ENCODE assay signal across 12 cellular contexts in the genomic region with DNA sequence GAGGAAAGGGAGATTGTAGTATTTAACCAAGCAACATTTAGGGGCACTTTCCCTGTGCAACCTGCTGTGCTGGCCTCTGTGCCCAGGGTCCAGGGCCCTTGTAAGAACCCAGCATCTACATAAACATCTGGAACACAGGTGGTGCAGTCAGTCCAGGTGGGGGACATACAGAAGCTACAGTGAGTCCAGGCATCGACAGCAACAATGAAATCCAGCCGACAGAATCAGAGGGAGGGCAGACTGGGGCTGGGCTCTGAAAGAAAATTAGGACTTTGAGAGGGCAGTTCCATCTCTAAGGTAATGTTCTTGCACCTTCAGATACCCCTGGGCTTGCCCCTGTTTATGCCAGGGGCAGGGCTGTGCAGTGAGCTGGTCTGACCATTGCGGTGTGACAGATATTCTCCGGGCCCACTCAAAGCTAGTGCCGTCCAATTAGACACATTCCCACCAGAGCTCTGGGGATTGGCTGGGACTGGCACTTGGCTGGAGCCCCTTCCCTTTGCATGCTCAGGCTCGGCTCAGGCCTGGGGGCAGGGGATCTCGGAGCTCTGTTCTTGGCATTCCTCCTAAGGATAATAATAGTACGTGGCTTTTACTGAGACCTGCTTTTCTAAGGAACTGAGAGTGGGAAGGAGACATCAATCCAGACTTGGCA. TPM values are rescaled to one million over a fixed set of nuclear protein-coding genes. Genes with fewer than 3 reads are reported as not detected.
DNase-seq lines count a peak whose midpoint lies in the region; ATAC-seq and TF ChIP-seq lines count a peak whose summit lies in the region.
"Had no signal": no experiment of that assay in that cellular context is flagged by ENCODE, and none has a peak within 500 bp of the region (broad histone marks: within the 10 kb centered on the region; RNA-seq: fewer than 3 reads in every experiment).

No MANE protein-coding gene starts in this region.

- H3K4me1 ChIP-seq in heart right ventricle, result peaks cover 35 to 91% (median 89%) of the 10 kb centered on the region in 9 donors

- H3K4me3 Mint-ChIP-seq in T-helper 1 cell treated with Interleukin-12 subunit alpha and Interleukin-12 subunit beta and Interleukin-4 antibody, amounts not matched to agents 30 μg/mL and 1 μg/mL, for 36 hours, result peak overlapping the region; percentile 83
- H3K4me3 Mint-ChIP-seq in stimulated activated memory B cell treated with anti-CD40 and anti-IgM and Interleukin-4, amounts not matched to agents 10 μg/mL and 1 μg/mL and 100 μg/mL, for 72 hours, result no peak overlapping the region

- ATAC-seq in heart right ventricle, result peak in 6 of 8 donors; percentile 16 to 68 (median 28)
- ATAC-seq in stimulated activated memory B cell treated with anti-CD40 and anti-IgM and Interleukin-4, amounts not matched to agents 10 μg/mL and 1 μg/mL and 100 μg/mL, for 72 hours, result no peak

- H3K27ac Mint-ChIP-seq in T-helper 1 cell treated with Interleukin-12 subunit alpha and Interleukin-12 subunit beta and Interleukin-4 antibody, amounts not matched to agents 30 μg/mL and 1 μg/mL, for 36 hours, result peak overlapping the region; percentile 89
- peak overlapping the region; percentile 92 for H3K27ac Mint-ChIP-seq in stimulated activated memory B cell treated with anti-CD40 and anti-IgM and Interleukin-4, amounts not matched to agents 10 μg/mL and 1 μg/mL and 100 μg/mL, for 72 hours

- peaks cover 0 to 65% (median 27%) of the 10 kb centered on the region in 9 donors for H3K36me3 ChIP-seq in heart right ventricle

- H3K9me3 Mint-ChIP-seq in T-helper 1 cell treated with Interleukin-12 subunit alpha and Interleukin-12 subunit beta and Interleukin-4 antibody, amounts not matched to agents 30 μg/mL and 1 μg/mL, for 36 hours, result peaks cover 3% of the 10 kb centered on the region
- peaks cover 3% of the 10 kb centered on the region for H3K9me3 Mint-ChIP-seq in stimulated activated memory B cell treated with anti-CD40 and anti-IgM and Interleukin-4, amounts not matched to agents 10 μg/mL and 1 μg/mL and 100 μg/mL, for 72 hours

- peaks cover 70% of the 10 kb centered on the region for H3K36me3 Mint-ChIP-seq in T-helper 1 cell treated with Interleukin-12 subunit alpha and Interleukin-12 subunit beta and Interleukin-4 antibody, amounts not matched to agents 30 μg/mL and 1 μg/mL, for 36 hours (ENCODE audit: low read depth)
- peaks cover 47% of the 10 kb centered on the region for H3K36me3 Mint-ChIP-seq in stimulated activated memory B cell treated with anti-CD40 and anti-IgM and Interleukin-4, amounts not matched to agents 10 μg/mL and 1 μg/mL and 100 μg/mL, for 72 hours

- TF ChIP-seq CTCF in heart right ventricle (IDR thresholded peaks at IDR 0.05), result no peak
- TF ChIP-seq CTCF in GM13976 (IDR thresholded peaks at IDR 0.05; ENCODE audit: borderline replicate concordance, control extremely low read depth, extremely low read depth, insufficient read depth, missing control alignments), result no peak

- H3K27ac ChIP-seq in heart right ventricle, result peak overlapping the region; percentile 30 to 98 (median 80)
- H3K27ac ChIP-seq: 22Rv1 had no signal

- 29 to 46% methylated on average over 8 of the region's 8 CpGs for WGBS in heart right ventricle, 2 donors

- peaks cover 0 to 24% (median 0%) of the 10 kb centered on the region in 7 donors for H3K27me3 ChIP-seq in heart right ventricle

- peaks cover 66% of the 10 kb centered on the region for H3K4me1 Mint-ChIP-seq in T-helper 1 cell treated with Interleukin-12 subunit alpha and Interleukin-12 subunit beta and Interleukin-4 antibody, amounts not matched to agents 30 μg/mL and 1 μg/mL, for 36 hours (ENCODE audit: low read depth)
- peaks cover 74% of the 10 kb centered on the region for H3K4me1 Mint-ChIP-seq in stimulated activated memory B cell treated with anti-CD40 and anti-IgM and Interleukin-4, amounts not matched to agents 10 μg/mL and 1 μg/mL and 100 μg/mL, for 72 hours

- no peak for DNase-seq in T-helper 1 cell
- peak; percentile 22 to 26 for DNase-seq in activated T-cell treated with anti-CD3 and anti-CD28 coated beads, Interleukin-2, amount 50 U/mL, for 48 hours
- DNase-seq in heart right ventricle, result peak in 1 of 2 donors; percentile 61
- DNase-seq in GM13976 (ENCODE audit: low spot score), result no peak
- no peak for DNase-seq in ureter (ENCODE audit: low spot score)
- no peak for DNase-seq in NCI-H2107 treated with DMSO at 0.1 percent for 48 hours (lab: John Stamatoyannopoulos, UW; ENCODE audit: unreplicated experiment)
- DNase-seq: DMS53, NCI-H2171 treated with DMSO at 0.1 percent for 48 hours, small intestine had no signal

- in situ Hi-C loops in GM13976 (cut with MboI; ENCODE audit: low sequenced_read_pairs, unreplicated experiment), result no loop called here

- intact Hi-C loops in heart right ventricle (cut with DNase I), result loop anchor here in 7 of 10 donors (5.0 to 10.0 kb wide), 6 partner anchors 108 to 328 kb away; a partner anchor contains a TSS

- H3K4me3 ChIP-seq in heart right ventricle, result peak overlapping the region in 3 of 10 donors; percentile 4 to 21 (median 15)

- no peaks in the 10 kb centered on the region for H3K9me3 ChIP-seq in heart right ventricle

- no peaks in the 10 kb centered on the region for H3K27me3 Mint-ChIP-seq in T-helper 1 cell treated with Interleukin-12 subunit alpha and Interleukin-12 subunit beta and Interleukin-4 antibody, amounts not matched to agents 30 μg/mL and 1 μg/mL, for 36 hours (ENCODE audit: low read depth)
- H3K27me3 Mint-ChIP-seq in stimulated activated memory B cell treated with anti-CD40 and anti-IgM and Interleukin-4, amounts not matched to agents 10 μg/mL and 1 μg/mL and 100 μg/mL, for 72 hours, result no peaks in the 10 kb centered on the region

RNA-seq across cellular contexts. Expression of a gene that starts 5.4 kb away (rescaled TPM):
- total RNA-seq in heart right ventricle, result 100 to 1,000 TPM; 110 to 204 (median 156) TPM
- polyA plus RNA-seq in heart right ventricle, result 10 to 100 TPM; 35.9 to 84.8 TPM
- total RNA-seq in ureter, result 32.3 TPM

Comparison
In these comparisons a context has a peak if more than half of its experiments do, and no peak if none do; other contexts are left out.
1. DNase-seq: peak in activated T-cell treated with anti-CD3 and anti-CD28 coated beads, Interleukin-2, amount 50 U/mL, for 48 hours (2 of 2); none in T-helper 1 cell (0 of 5), GM13976 (single experiment), ureter (single experiment) and NCI-H2107 treated with DMSO at 0.1 percent for 48 hours (single experiment).